In the genomic region with DNA sequence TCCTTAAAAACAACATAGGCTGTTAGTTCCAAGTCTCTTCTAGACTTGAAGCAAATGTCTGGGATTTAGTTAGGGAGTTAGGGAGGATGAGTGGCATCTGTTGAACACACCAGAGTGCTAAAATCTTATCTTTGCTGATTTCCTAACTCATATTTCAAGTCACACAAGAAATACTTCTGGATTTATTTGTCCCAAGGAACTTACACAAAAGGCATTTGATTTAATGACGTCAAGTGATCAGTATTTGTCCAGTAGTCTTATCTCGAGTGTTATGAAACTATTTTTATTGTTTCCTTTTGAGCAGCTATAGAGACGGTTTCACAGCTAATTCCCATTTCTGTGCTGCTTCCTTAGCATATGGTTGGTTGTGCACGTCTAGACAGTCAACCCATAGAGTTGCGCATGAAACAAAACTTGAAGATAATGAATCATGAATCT, we compare ENCODE assay signal across 17 cellular contexts.
DNase-seq lines count a peak whose midpoint lies in the region; ATAC-seq, FAIRE-seq and TF ChIP-seq lines count a peak whose summit lies in the region.
"Had no signal": no experiment of that assay in that cellular context is flagged by ENCODE, and none has a peak within 500 bp of the region (broad histone marks: within the 10 kb centered on the region; RNA-seq: fewer than 3 reads in every experiment).

No MANE protein-coding gene starts in this region.

- CTCF ChIA-PET in HepG2 (lab: Yijun Ruan, JAX; ENCODE audit: low intra/inter-chr PET ratio, low total read pairs), result no interaction called here
- CTCF ChIA-PET in activated CD4-positive, alpha-beta memory T cell treated with anti-CD3 and anti-CD28 coated beads for 36 hours (lab: Charles Lee), result no interaction called here

- no peaks in the 10 kb centered on the region; a peak in 1 of 5 replicates for H3K27me3 ChIP-seq in HepG2 (ENCODE audit: control insufficient read depth in 1 of 2, insufficient read depth in 2 of 2, low read length in 2 of 2)
- no peaks in the 10 kb centered on the region for H3K27me3 ChIP-seq in HAP-1 (ENCODE audit: low read depth)
- H3K27me3 ChIP-seq: BLaER1 had no signal

- ATAC-seq in HepG2, result no peak
- no peak for ATAC-seq in HG03378 (IDR thresholded peaks at IDR 0.05; ENCODE audit: unreplicated experiment)
- ATAC-seq in stimulated activated naive CD8-positive, alpha-beta T cell treated with anti-CD3 and anti-CD28 coated beads, Interleukin-15, Interleukin-2, amounts not matched to agents 100 U/mL and 50 U/mL, for 24 hours, result no peak
- ATAC-seq: GM12878 had no signal

- no peak overlapping the region for H2AFZ ChIP-seq in HepG2 (ENCODE audit: low read length)

- no peak for TF ChIP-seq EP300 in HepG2 (IDR thresholded peaks at IDR 0.05; ENCODE audit: low read depth in 2 of 2, low read length in 2 of 2)
- TF ChIP-seq EP300 in HepG2 (CRISPR knock-in tag; IDR thresholded peaks at IDR 0.05; ENCODE audit: borderline replicate concordance), result no peak

- H3K4me1 Mint-ChIP-seq in activated CD4-positive, alpha-beta memory T cell treated with anti-CD3 and anti-CD28 coated beads for 36 hours (ENCODE audit: low read depth), result no peaks in the 10 kb centered on the region

- no peak for TF ChIP-seq CTCF in choroid plexus epithelial cell (conservative IDR thresholded peaks at IDR 0.05; ENCODE audit: low read depth, low read length)
- TF ChIP-seq CTCF in HepG2 (CRISPR knock-in tag; IDR thresholded peaks at IDR 0.05), result no peak

- no peak for TF ChIP-seq RAD21 in HepG2 (CRISPR knock-in tag; IDR thresholded peaks at IDR 0.05)

- TF ChIP-seq POLR2A in HepG2 (IDR thresholded peaks at IDR 0.05; ENCODE audit: insufficient read depth in 1 of 2, low read depth in 2 of 2, low read length in 2 of 2), result no peak

- 2% methylated on average over 5 of the region's 5 CpGs for WGBS in HepG2 (ENCODE audit: low lambda C conversion rate)

- H4K20me1 ChIP-seq in HepG2 (ENCODE audit: insufficient read depth, low read length), result no peaks in the 10 kb centered on the region; the same call in 1 of the 2 replicates
- H4K20me1 ChIP-seq: BLaER1 had no signal

- H3K4me3 ChIP-seq in choroid plexus epithelial cell (ENCODE audit: low read depth, low read length), result no peak overlapping the region
- no peak overlapping the region for H3K4me3 ChIP-seq in HepG2 (replicated peaks in 1 of 3; ENCODE audit: insufficient read depth in 1 of 3, low read depth in 2 of 3, low read length in 3 of 3)
- H3K4me3 ChIP-seq in HAP-1, result no peak overlapping the region
- H3K4me3 ChIP-seq: BLaER1, GM12878 had no signal

- no peak overlapping the region for H3K4me3 Mint-ChIP-seq in activated CD4-positive, alpha-beta memory T cell treated with anti-CD3 and anti-CD28 coated beads for 36 hours

- DNase-seq in AG08395 (ENCODE audit: low spot score) (peak; percentile 69), HS-5 (ENCODE audit: low read depth) (peak; percentile 87), choroid plexus epithelial cell (ENCODE audit: low read depth) (peak; percentile 71), HepG2 (ENCODE audit: low spot score) (no peak), HAP-1 (ENCODE audit: low spot score in 2 of 2) (no peak)
- no peak for DNase-seq in activated CD4-positive, alpha-beta memory T cell treated with anti-CD3 and anti-CD28 coated beads for 36 hours
- no peak for DNase-seq in stimulated activated naive CD8-positive, alpha-beta T cell treated with anti-CD3 and anti-CD28 coated beads, Interleukin-15, Interleukin-2, amounts not matched to agents 100 U/mL and 50 U/mL, for 24 hours
- DNase-seq: activated effector memory CD4-positive, alpha-beta T cell treated with Interleukin-2 at 50 U/mL for 16 hours; DMS53; KG1; NCI-H187 treated with DMSO at 0.1 percent for 48 hours; NCI-H774; nucleus accumbens; SHP77 had no signal

- H3K27ac Mint-ChIP-seq in activated CD4-positive, alpha-beta memory T cell treated with anti-CD3 and anti-CD28 coated beads for 36 hours, result no peak overlapping the region

- intact Hi-C loops in HepG2 (cut with micrococcal nuclease; ENCODE audit: unreplicated experiment), result no loop called here
- intact Hi-C loops in activated CD4-positive, alpha-beta memory T cell treated with anti-CD3 and anti-CD28 coated beads for 36 hours (cut with micrococcal nuclease), result no loop called here

- no peaks in the 10 kb centered on the region for H3K36me3 Mint-ChIP-seq in activated CD4-positive, alpha-beta memory T cell treated with anti-CD3 and anti-CD28 coated beads for 36 hours

- H3K27me3 Mint-ChIP-seq in activated CD4-positive, alpha-beta memory T cell treated with anti-CD3 and anti-CD28 coated beads for 36 hours, result peaks cover 5% of the 10 kb centered on the region

- no peaks in the 10 kb centered on the region for H3K4me1 ChIP-seq in HepG2 (ENCODE audit: insufficient read depth, low read length)
- H3K4me1 ChIP-seq in HAP-1, result no peaks in the 10 kb centered on the region

- H3K27ac ChIP-seq in HepG2 (ENCODE audit: extremely low read length, insufficient read depth, low read length), result no peak overlapping the region
- H3K27ac ChIP-seq: BLaER1 had no signal

- H3K36me3 ChIP-seq in HepG2 (replicated peaks in 1 of 2; ENCODE audit: control insufficient read depth in 1 of 2, insufficient read depth in 2 of 2, low read length in 2 of 2) (no peaks in the 10 kb centered on the region), HAP-1 (replicated peaks) (no peaks in the 10 kb centered on the region)
- H3K36me3 ChIP-seq: BLaER1 had no signal

- no peaks in the 10 kb centered on the region for H3K9me3 Mint-ChIP-seq in activated CD4-positive, alpha-beta memory T cell treated with anti-CD3 and anti-CD28 coated beads for 36 hours

- POLR2A ChIA-PET in HepG2 (lab: Yijun Ruan, JAX), result no interaction called here
- POLR2A ChIA-PET in activated CD4-positive, alpha-beta memory T cell treated with anti-CD3 and anti-CD28 coated beads for 36 hours (lab: Charles Lee), result no interaction called here

- FAIRE-seq in HepG2 (lab: Jason Lieb, UNC), result no peak
- FAIRE-seq: GM12878 had no signal

- in situ Hi-C loops in HepG2 (cut with HindIII; ENCODE audit: extremely low pct_ligation_motif_present, low pct_unique_long_range_greater_than_20kb), result no loop called here
- in situ Hi-C loops in HAP-1 (cut with MboI; ENCODE audit: low sequenced_read_pairs), result loop anchor here (25.0 kb wide), 1 partner anchor 843 kb away; no protein-coding TSS in a partner anchor

- H3K79me2 ChIP-seq in HepG2 (ENCODE audit: insufficient read depth, low read length), result no peaks in the 10 kb centered on the region

- H3K9ac ChIP-seq in HepG2 (ENCODE audit: insufficient read depth, low read depth, low read length), result no peak overlapping the region
- H3K9ac ChIP-seq: BLaER1 had no signal

- no peak overlapping the region for H3K4me2 ChIP-seq in HepG2 (ENCODE audit: low read depth, low read length)
- H3K4me2 ChIP-seq: BLaER1 had no signal

- no peaks in the 10 kb centered on the region for H3K9me3 ChIP-seq in HepG2 (ENCODE audit: low read length)
- H3K9me3 ChIP-seq in HAP-1, result no peaks in the 10 kb centered on the region
- H3K9me3 ChIP-seq: BLaER1 had no signal

- BruUV-seq in HepG2 (replicated peaks; lab: Mats Ljungman, UMichigan), result no TSS peak

TF ChIP-seq in HepG2, 621 proteins besides CTCF, POLR2A, EP300 and RAD21:
- TF ChIP-seq, protein P1, sequence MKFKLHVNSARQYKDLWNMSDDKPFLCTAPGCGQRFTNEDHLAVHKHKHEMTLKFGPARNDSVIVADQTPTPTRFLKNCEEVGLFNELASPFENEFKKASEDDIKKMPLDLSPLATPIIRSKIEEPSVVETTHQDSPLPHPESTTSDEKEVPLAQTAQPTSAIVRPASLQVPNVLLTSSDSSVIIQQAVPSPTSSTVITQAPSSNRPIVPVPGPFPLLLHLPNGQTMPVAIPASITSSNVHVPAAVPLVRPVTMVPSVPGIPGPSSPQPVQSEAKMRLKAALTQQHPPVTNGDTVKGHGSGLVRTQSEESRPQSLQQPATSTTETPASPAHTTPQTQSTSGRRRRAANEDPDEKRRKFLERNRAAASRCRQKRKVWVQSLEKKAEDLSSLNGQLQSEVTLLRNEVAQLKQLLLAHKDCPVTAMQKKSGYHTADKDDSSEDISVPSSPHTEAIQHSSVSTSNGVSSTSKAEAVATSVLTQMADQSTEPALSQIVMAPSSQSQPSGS (CRISPR knock-in tag; IDR thresholded peaks at IDR 0.05), result no peak
- no peak for TF ChIP-seq SMC3 (IDR thresholded peaks at IDR 0.05; ENCODE audit: low read length)
- no peak for TF ChIP-seq ZNF460 (CRISPR knock-in tag; IDR thresholded peaks at IDR 0.05; ENCODE audit: borderline replicate concordance)
- TF ChIP-seq CREB1 (IDR thresholded peaks at IDR 0.05), result peak; percentile 34; the same call in 1 of the 2 replicates
- TF ChIP-seq CREB1 (CRISPR knock-in tag; IDR thresholded peaks at IDR 0.05), result no peak

Comparison
In these comparisons a context has a peak if more than half of its experiments do, and no peak if none do; other contexts are left out.
1. DNase-seq: peak in AG08395 (single experiment), HS-5 (single experiment) and choroid plexus epithelial cell (single experiment); none in HepG2 (single experiment), activated CD4-positive, alpha-beta memory T cell treated with anti-CD3 and anti-CD28 coated beads for 36 hours (single experiment), stimulated activated naive CD8-positive, alpha-beta T cell treated with anti-CD3 and anti-CD28 coated beads, Interleukin-15, Interleukin-2, amounts not matched to agents 100 U/mL and 50 U/mL, for 24 hours (single experiment) and HAP-1 (0 of 2).